In the genomic region with DNA sequence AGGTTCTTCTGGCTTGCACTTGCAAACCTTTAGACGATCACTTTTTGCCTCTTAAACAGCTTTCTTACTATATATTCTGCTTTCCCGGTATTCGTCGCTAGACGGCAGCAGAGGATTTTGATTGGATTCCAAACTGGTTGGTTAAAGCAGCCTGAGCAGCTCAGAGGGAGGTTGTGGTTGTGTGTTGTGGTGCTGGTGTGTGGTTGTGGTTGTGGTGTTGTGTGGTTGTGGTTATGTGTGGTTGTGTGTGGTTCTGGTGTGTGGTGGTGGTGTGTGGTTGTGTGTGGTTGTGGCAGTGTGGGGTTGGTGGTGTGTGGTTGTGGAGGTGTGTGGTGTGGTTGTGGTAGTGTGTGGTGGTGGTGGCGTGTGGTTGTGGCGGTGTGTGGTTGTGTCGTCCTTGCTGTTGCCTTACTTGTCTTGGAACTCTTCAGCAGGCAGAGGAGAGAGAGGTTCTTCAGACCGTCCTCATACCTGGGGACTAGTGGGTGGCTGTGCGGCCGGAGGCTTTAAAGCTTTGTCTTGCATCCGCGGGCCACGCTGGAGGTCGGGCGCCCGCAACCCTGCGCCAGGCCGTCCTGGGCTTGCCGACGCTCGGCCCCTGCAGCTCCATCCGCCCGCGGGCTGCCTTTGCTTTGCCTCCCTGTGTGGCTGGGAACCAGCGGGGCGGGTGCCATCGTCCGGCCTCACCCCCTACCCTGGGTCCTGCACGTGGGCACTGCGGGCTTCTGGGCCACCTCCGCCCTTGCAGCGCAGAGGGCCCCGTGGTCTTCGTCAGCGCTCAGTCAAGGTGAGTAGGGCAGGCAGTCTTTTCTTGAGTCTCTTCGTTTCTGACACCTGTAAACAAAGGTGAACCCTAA, we compare ENCODE assay signal across 8 cellular contexts.
DNase-seq lines count a peak whose midpoint lies in the region; ATAC-seq and TF ChIP-seq lines count a peak whose summit lies in the region.

No MANE protein-coding gene starts in this region.

- no peak overlapping the region for H3K4me3 ChIP-seq in adipocyte (ENCODE audit: low read length)
- H3K4me3 ChIP-seq in right cardiac atrium (ENCODE audit: low read length) = no peak overlapping the region
- no peak overlapping the region for H3K4me3 ChIP-seq in smooth muscle cell

- H3K27ac ChIP-seq in H9 (ENCODE audit: insufficient read length, low read depth, low read length) (no peak overlapping the region), right cardiac atrium (ENCODE audit: low read length) (no peak overlapping the region), smooth muscle cell (ENCODE audit: low read depth) (no peak overlapping the region)

- H3K4me1 ChIP-seq in H9 (ENCODE audit: insufficient read depth, low read length) (no peaks in the 10 kb centered on the region), adipocyte (ENCODE audit: control insufficient read depth, insufficient read depth, low read length) (no peaks in the 10 kb centered on the region), right cardiac atrium (ENCODE audit: control insufficient read depth, insufficient read depth, low read length) (no peaks in the 10 kb centered on the region), smooth muscle cell (ENCODE audit: low read depth) (no peaks in the 10 kb centered on the region)

- H2BK15ac ChIP-seq in H9 (ENCODE audit: low read depth, low read length) = no peak overlapping the region

- no peak overlapping the region for H3K4me3 Mint-ChIP-seq in H9

- no peaks in the 10 kb centered on the region for H3K79me2 ChIP-seq in H9 (ENCODE audit: insufficient read depth, low read length)
- no peaks in the 10 kb centered on the region for H3K79me2 ChIP-seq in smooth muscle cell (ENCODE audit: low read depth)

- ATAC-seq in right cardiac atrium (peak; percentile 51 to 52), GM21529 (IDR thresholded peaks at IDR 0.05; ENCODE audit: unreplicated experiment) (no peak), HG03095 (IDR thresholded peaks at IDR 0.05; ENCODE audit: unreplicated experiment) (no peak)

- H4K8ac ChIP-seq in H9 (replicated peaks; ENCODE audit: insufficient read length, low read depth, low read length) = peak overlapping the region; percentile 15

- H3K4me2 ChIP-seq in H9 (ENCODE audit: insufficient read depth, insufficient read length, low read length) (no peak overlapping the region), smooth muscle cell (no peak overlapping the region)

- no peaks in the 10 kb centered on the region for H3F3A ChIP-seq in smooth muscle cell (ENCODE audit: low read depth)

- H3K36me3 ChIP-seq in adipocyte (ENCODE audit: control insufficient read depth, insufficient read depth, low read length, severe bottlenecking) (no peaks in the 10 kb centered on the region), smooth muscle cell (ENCODE audit: low read depth) (no peaks in the 10 kb centered on the region)

- no peak overlapping the region for H2BK120ac ChIP-seq in H9 (ENCODE audit: low read depth, low read length, poor library complexity, severe bottlenecking)

- no peak overlapping the region for H3K9ac ChIP-seq in H9 (ENCODE audit: extremely low read depth, insufficient read length, low read length)
- H3K9ac ChIP-seq in adipocyte (ENCODE audit: low read length) = no peak overlapping the region
- H3K9ac ChIP-seq in smooth muscle cell (ENCODE audit: low read depth) = no peak overlapping the region

- no peaks in the 10 kb centered on the region for H3K36me3 Mint-ChIP-seq in H9 (ENCODE audit: insufficient read depth in 1 of 3, low read depth in 3 of 3)

- no peak overlapping the region for H4K5ac ChIP-seq in H9 (ENCODE audit: insufficient read length, low read depth, low read length)

- H3K14ac ChIP-seq in H9 (ENCODE audit: insufficient read depth, low read length) = no peak overlapping the region

- DNase-seq in COLO829 (ENCODE audit: low spot score) = peak; percentile 55
- DNase-seq in H9 = peak; percentile 80
- DNase-seq in NCI-H510A treated with DMSO at 0.1 percent for 48 hours (lab: John Stamatoyannopoulos, UW) = peak; percentile 88
- DNase-seq in adipocyte (ENCODE audit: low read depth) = peak; percentile 81
- peak in 2 of 3 donors; percentile 25 to 40 for DNase-seq in right cardiac atrium
- DNase-seq in smooth muscle cell (lab: John Stamatoyannopoulos, UW; ENCODE audit: unreplicated experiment) = no peak

- peak; percentile 80 for TF ChIP-seq CTCF in H9 (conservative IDR thresholded peaks at IDR 0.05)
- peak; percentile 75 for TF ChIP-seq CTCF in smooth muscle cell (IDR thresholded peaks at IDR 0.05; ENCODE audit: borderline replicate concordance, insufficient read depth, poor library complexity, severe bottlenecking)

- H3K79me1 ChIP-seq in H9 (ENCODE audit: insufficient read depth, low read depth, low read length, poor library complexity, severe bottlenecking) = no peaks in the 10 kb centered on the region

- no peak overlapping the region for H3K4ac ChIP-seq in H9 (ENCODE audit: low read depth, low read length)

- intact Hi-C loops in right cardiac atrium (cut with DNase I) = loop anchor here in 2 of 4 donors (10.0 kb wide), 1 partner anchor 254 kb away; no protein-coding TSS in a partner anchor

- H3K27me3 Mint-ChIP-seq in H9 (ENCODE audit: low read depth) = no peaks in the 10 kb centered on the region

- H2BK20ac ChIP-seq in H9 (ENCODE audit: low read depth, low read length, poor library complexity, severe bottlenecking) = no peak overlapping the region

- H2BK5ac ChIP-seq in H9 (ENCODE audit: insufficient read length, low read length) = no peak overlapping the region

- H2AFZ ChIP-seq in H9 (ENCODE audit: low read length) = no peak overlapping the region
- H2AFZ ChIP-seq in smooth muscle cell (ENCODE audit: low read depth) = no peak overlapping the region

- no peak overlapping the region for H3K56ac ChIP-seq in H9 (ENCODE audit: insufficient read length, low read depth, low read length)

- no peak overlapping the region for H4K91ac ChIP-seq in H9 (ENCODE audit: insufficient read length, low read depth, low read length)

- no peak overlapping the region for H3T11ph ChIP-seq in H9 (ENCODE audit: low read length)

- no peaks in the 10 kb centered on the region for H3K9me3 ChIP-seq in H9 (ENCODE audit: control insufficient read depth, low read depth, low read length)
- peaks cover 5% of the 10 kb centered on the region for H3K9me3 ChIP-seq in adipocyte (ENCODE audit: control insufficient read depth, low read length)
- peaks cover 2% of the 10 kb centered on the region for H3K9me3 ChIP-seq in right cardiac atrium (ENCODE audit: control insufficient read depth, low read length)
- no peaks in the 10 kb centered on the region for H3K9me3 ChIP-seq in smooth muscle cell (replicated peaks; ENCODE audit: low read depth)

- no CpG with 5 or more reads among the region's 37 CpGs for WGBS in H9 (ENCODE audit: extremely low coverage, insufficient read length, low lambda C conversion rate)
- 77% methylated on average over 37 of the region's 37 CpGs for WGBS in right cardiac atrium
- 80% methylated on average over 34 of the region's 37 CpGs for WGBS in smooth muscle cell (ENCODE audit: low lambda C conversion rate)

- no peaks in the 10 kb centered on the region; a peak in 1 of 5 replicates for H3K9me3 Mint-ChIP-seq in H9

- H2BK12ac ChIP-seq in H9 (ENCODE audit: insufficient read length, low read depth, low read length) = no peak overlapping the region

- peak overlapping the region in 2 of 3 experiments; percentile 0 to 33; a peak in 5 of 7 replicates for H3K27ac Mint-ChIP-seq in H9

- no peaks in the 10 kb centered on the region for H3K23me2 ChIP-seq in H9 (ENCODE audit: insufficient read length, low read depth, low read length, poor library complexity, severe bottlenecking)

- peak overlapping the region; percentile 75 for H3K18ac ChIP-seq in H9 (ENCODE audit: insufficient read length, low read depth, low read length)

- H2AK5ac ChIP-seq in H9 (ENCODE audit: insufficient read length, low read length) = no peak overlapping the region

- H3K4me1 Mint-ChIP-seq in H9 = peaks cover 3 to 5% of the 10 kb centered on the region in 2 experiments; a peak in 3 of 4 replicates

- no peaks in the 10 kb centered on the region for H4K20me1 ChIP-seq in H9 (ENCODE audit: control insufficient read depth, insufficient read depth, insufficient read length)
- H4K20me1 ChIP-seq in smooth muscle cell (ENCODE audit: low read depth) = no peaks in the 10 kb centered on the region

- H3K27me3 ChIP-seq in H9 (ENCODE audit: insufficient read depth, low read length) = no peaks in the 10 kb centered on the region
- H3K27me3 ChIP-seq in adipocyte (replicated peaks; ENCODE audit: control insufficient read depth, insufficient read depth, low read length) = no peaks in the 10 kb centered on the region
- H3K27me3 ChIP-seq in right cardiac atrium (ENCODE audit: control insufficient read depth, insufficient read depth) = no peaks in the 10 kb centered on the region
- H3K27me3 ChIP-seq in smooth muscle cell (ENCODE audit: low read depth) = no peaks in the 10 kb centered on the region

- no peak overlapping the region for H3K23ac ChIP-seq in H9 (ENCODE audit: insufficient read length, low read depth, low read length)

Comparison
In these comparisons a context has a peak if more than half of its experiments do, and no peak if none do; other contexts are left out.
1. ATAC-seq: peak in right cardiac atrium (2 of 2); none in GM21529 (single experiment) and HG03095 (single experiment).